Comparison of ENCODE assay signal across 21 cellular contexts in the genomic region with DNA sequence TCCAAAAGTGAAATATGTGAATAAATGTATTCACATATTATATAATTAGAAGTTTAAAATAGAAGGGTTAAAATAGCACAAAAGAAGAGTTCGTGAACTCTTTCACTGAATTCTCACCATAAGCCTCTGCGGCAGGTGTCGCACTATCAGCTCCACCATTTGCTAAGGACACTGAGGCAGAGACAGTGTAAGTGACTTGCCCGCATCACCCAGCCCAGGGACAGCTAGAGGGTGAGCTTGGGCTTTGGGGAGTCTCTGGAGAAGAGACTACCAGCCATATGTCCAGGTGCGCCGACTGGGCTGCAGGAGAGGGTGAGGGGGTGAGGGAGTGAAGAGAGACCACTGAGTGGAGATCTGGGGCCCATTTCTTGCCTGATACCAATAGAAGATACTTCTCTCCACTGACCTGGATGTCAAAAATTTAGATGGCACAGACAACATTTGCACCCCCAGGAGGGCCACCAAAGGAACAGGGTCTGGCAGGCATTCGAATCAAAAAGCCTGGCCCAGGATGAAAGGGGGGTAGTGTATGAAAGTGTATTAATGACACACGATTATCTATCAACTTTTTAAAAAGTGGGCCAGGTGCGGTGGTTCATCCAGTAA. TPM values are rescaled to one million over a fixed set of nuclear protein-coding genes. Genes with fewer than 3 reads are reported as not detected.
"Had no signal": no experiment of that assay in that cellular context is flagged by ENCODE, and none has a peak within 500 bp of the region (broad histone marks: within the 10 kb centered on the region; RNA-seq: fewer than 3 reads in every experiment).

No MANE protein-coding gene starts in this region.

- H3K9me3 ChIP-seq: gastroesophageal sphincter, neutrophil, pancreas, testis had no signal

- H3K27me3 ChIP-seq: pancreas, testis had no signal

- DNase-seq: activated naive CD4-positive, alpha-beta T cell treated with anti-CD3 and anti-CD28 coated beads for 36 hours; activated T-cell treated with anti-CD3 and anti-CD28 coated beads, Interleukin-2, amount 50 U/mL, for 1 hour; effector memory CD8-positive, alpha-beta T cell; stimulated activated CD4-positive, alpha-beta T cell treated with anti-CD3 and anti-CD28 coated beads, Interleukin-1b, Interleukin-23, amount 100 ng/mL, for 48 hours; T-cell; testis; WERI-Rb-1 had no signal

- H3K27me3 Mint-ChIP-seq: stimulated activated naive CD8-positive, alpha-beta T cell treated with anti-CD3 and anti-CD28 coated beads, Interleukin-15, Interleukin-2, amounts not matched to agents 100 ng/mL and 50 ng/mL, for 24 hours; type B pancreatic cell had no signal

- H3K27ac Mint-ChIP-seq: activated naive CD4-positive, alpha-beta T cell treated with anti-CD3 and anti-CD28 coated beads for 36 hours; activated T-helper 2 cell treated with anti-CD3 and anti-CD28 coated beads, Interferon-gamma antibody, Interleukin-2, Interleukin-4, amounts not matched to agents 10 μg/mL and 5 μg/mL and 100 μg/mL, durations not matched to agents 14 hours and 24 hours and 36 hours; effector memory CD8-positive, alpha-beta T cell; memory B cell; stimulated activated naive CD8-positive, alpha-beta T cell treated with anti-CD3 and anti-CD28 coated beads, Interleukin-15, Interleukin-2, amounts not matched to agents 100 ng/mL and 50 ng/mL, for 24 hours; T-cell; type B pancreatic cell had no signal

- H3K4me1 ChIP-seq: gastroesophageal sphincter, pancreas, testis had no signal

- H3K4me1 Mint-ChIP-seq: T-cell had no signal

- H3K27ac ChIP-seq: epithelial cell of prostate, gastroesophageal sphincter, neutrophil, pancreas, testis, WERI-Rb-1 had no signal

- H3K4me3 ChIP-seq: gastroesophageal sphincter, pancreas, testis had no signal

- ATAC-seq: effector memory CD8-positive, alpha-beta T cell; gastroesophageal sphincter; left colon; pancreas; right cardiac atrium; T-cell had no signal

- H3K4me3 Mint-ChIP-seq: activated naive CD4-positive, alpha-beta T cell treated with anti-CD3 and anti-CD28 coated beads for 36 hours; effector memory CD8-positive, alpha-beta T cell; memory B cell; nephron; stimulated activated naive CD8-positive, alpha-beta T cell treated with anti-CD3 and anti-CD28 coated beads, Interleukin-15, Interleukin-2, amounts not matched to agents 100 ng/mL and 50 ng/mL, for 24 hours; T-cell; type B pancreatic cell had no signal

- H3K36me3 Mint-ChIP-seq: memory B cell, T-cell had no signal

- H3K36me3 ChIP-seq: gastroesophageal sphincter, neutrophil, pancreas, WERI-Rb-1 had no signal

RNA-seq across cellular contexts. Expression of a gene that starts 28.5 kb away (rescaled TPM):
- total RNA-seq: dermis microvascular lymphatic vessel endothelial cell, mononuclear cell, pulmonary artery endothelial cell had no signal
